Comparison of ENCODE assay signal across 8 cellular contexts in the genomic region with DNA sequence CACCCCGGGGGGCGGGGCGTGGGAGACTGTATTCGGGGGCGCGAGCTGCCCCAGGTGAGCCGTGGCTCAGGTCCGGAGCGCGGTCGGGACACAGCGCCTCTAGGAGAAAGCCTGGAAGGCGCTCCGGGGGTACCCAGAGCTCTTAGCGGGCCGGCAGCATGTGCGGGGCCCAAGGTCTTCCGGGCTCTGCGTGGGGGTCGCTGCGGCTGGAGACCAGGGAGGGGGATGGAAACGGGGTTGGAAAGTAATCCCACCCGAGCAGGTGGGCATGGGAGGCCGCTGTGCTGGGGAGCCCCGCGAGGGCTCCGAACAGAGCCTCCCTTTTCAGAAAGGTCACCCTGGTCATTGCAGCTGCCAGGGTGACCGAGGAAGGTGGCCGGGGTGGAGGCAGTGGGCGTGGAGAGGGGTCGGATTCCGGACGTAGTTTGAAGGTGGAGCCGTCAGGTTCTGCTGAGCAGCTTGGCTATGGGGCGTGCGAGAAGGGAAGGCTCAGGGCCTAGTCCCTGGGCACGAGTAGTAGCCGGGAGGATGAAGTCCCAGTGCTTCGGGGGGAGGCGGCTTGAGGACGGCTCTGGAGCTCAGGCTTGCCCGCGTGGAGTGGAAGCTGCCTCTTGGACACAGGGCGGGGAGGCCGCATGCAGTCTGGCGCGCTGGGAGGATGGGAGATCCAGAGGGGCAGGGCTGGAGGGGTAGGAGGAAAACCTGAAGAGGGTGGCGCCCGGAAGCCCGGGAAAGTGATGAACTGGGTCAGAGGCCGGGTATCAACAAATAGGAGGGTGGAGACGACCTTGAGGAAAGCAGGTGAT. TPM values are rescaled to one million over a fixed set of nuclear protein-coding genes. Genes with fewer than 3 reads are reported as not detected.
DNase-seq lines count a peak whose midpoint lies in the region; ATAC-seq, FAIRE-seq and TF ChIP-seq lines count a peak whose summit lies in the region.

A gene (plus strand): TSS at position 31 of the 806 bp plus-strand sequence. CDS start 9,510 bp downstream, outside the sequence.

- FAIRE-seq in RCC 7860 (lab: Jason Lieb, UNC) = peak; percentile 71

- H3K9me3 Mint-ChIP-seq in activated T-helper 1 cell treated with anti-CD3 and anti-CD28 coated beads, Interleukin-12 subunit alpha, Interleukin-12 subunit beta, Interleukin-2, Interleukin-4 antibody, amounts not matched to agents 30 ng/mL and 10 ng/mL and 1 ng/mL, durations not matched to agents 14 hours and 24 hours and 36 hours = no peaks in the 10 kb centered on the region
- H3K9me3 Mint-ChIP-seq in natural killer cell treated with Interleukin-12 subunit alpha and Interleukin-12 subunit beta and Interleukin-15 and Interleukin-18, amount 100 ng/mL, for 72 hours = no peaks in the 10 kb centered on the region
- no peaks in the 10 kb centered on the region for H3K9me3 Mint-ChIP-seq in stimulated activated naive CD8-positive, alpha-beta T cell treated with anti-CD3 and anti-CD28 coated beads, Interleukin-15, Interleukin-2, amounts not matched to agents 100 ng/mL and 50 ng/mL, for 24 hours

- H3K36me3 ChIP-seq in KMS-11 (ENCODE audit: insufficient read depth) = no peaks in the 10 kb centered on the region

- H3K27ac ChIP-seq in KMS-11 = peak within 1 kb of the TSS; percentile 94

- H4K20me1 ChIP-seq in KMS-11 (ENCODE audit: insufficient read depth) = no peaks in the 10 kb centered on the region

- peaks cover 9% of the 10 kb centered on the region for H3K27me3 Mint-ChIP-seq in activated T-helper 1 cell treated with anti-CD3 and anti-CD28 coated beads, Interleukin-12 subunit alpha, Interleukin-12 subunit beta, Interleukin-2, Interleukin-4 antibody, amounts not matched to agents 30 ng/mL and 10 ng/mL and 1 ng/mL, durations not matched to agents 14 hours and 24 hours and 36 hours (ENCODE audit: insufficient read depth)
- no peaks in the 10 kb centered on the region for H3K27me3 Mint-ChIP-seq in natural killer cell treated with Interleukin-12 subunit alpha and Interleukin-12 subunit beta and Interleukin-15 and Interleukin-18, amount 100 ng/mL, for 72 hours
- no peaks in the 10 kb centered on the region for H3K27me3 Mint-ChIP-seq in stimulated activated naive CD8-positive, alpha-beta T cell treated with anti-CD3 and anti-CD28 coated beads, Interleukin-15, Interleukin-2, amounts not matched to agents 100 ng/mL and 50 ng/mL, for 24 hours

- peak within 1 kb of the TSS; percentile 92 for H2AFZ ChIP-seq in KMS-11 (ENCODE audit: low read depth)

- peaks cover 2% of the 10 kb centered on the region for H3K36me3 Mint-ChIP-seq in activated T-helper 1 cell treated with anti-CD3 and anti-CD28 coated beads, Interleukin-12 subunit alpha, Interleukin-12 subunit beta, Interleukin-2, Interleukin-4 antibody, amounts not matched to agents 30 ng/mL and 10 ng/mL and 1 ng/mL, durations not matched to agents 14 hours and 24 hours and 36 hours (ENCODE audit: low read depth)
- no peaks in the 10 kb centered on the region for H3K36me3 Mint-ChIP-seq in natural killer cell treated with Interleukin-12 subunit alpha and Interleukin-12 subunit beta and Interleukin-15 and Interleukin-18, amount 100 ng/mL, for 72 hours
- H3K36me3 Mint-ChIP-seq in stimulated activated naive CD8-positive, alpha-beta T cell treated with anti-CD3 and anti-CD28 coated beads, Interleukin-15, Interleukin-2, amounts not matched to agents 100 ng/mL and 50 ng/mL, for 24 hours (ENCODE audit: low read depth) = peaks cover 7% of the 10 kb centered on the region

- TF ChIP-seq CTCF in KMS-11 (conservative IDR thresholded peaks at IDR 0.05; ENCODE audit: low read depth, low read length) (no peak; the same call in 1 of the 2 replicates), fibroblast of mammary gland (conservative IDR thresholded peaks at IDR 0.05; ENCODE audit: control insufficient read depth, insufficient read depth, low read depth, low read length) (no peak)

- peaks cover 13% of the 10 kb centered on the region for H3K4me1 ChIP-seq in KMS-11 (ENCODE audit: low read depth, poor library complexity, severe bottlenecking)

- peak within 1 kb of the TSS; percentile 65 for H3K4me2 ChIP-seq in KMS-11

- peak within 1 kb of the TSS; percentile 91 for H3K9ac ChIP-seq in KMS-11

- no peaks in the 10 kb centered on the region; the same call in 1 of the 2 replicates for H3K79me2 ChIP-seq in KMS-11 (ENCODE audit: insufficient read depth, low read depth)

- ATAC-seq in GM21786 (IDR thresholded peaks at IDR 0.05; ENCODE audit: unreplicated experiment) = peak; percentile 71
- peak; percentile 80 to 86 for ATAC-seq in natural killer cell treated with Interleukin-12 subunit alpha and Interleukin-12 subunit beta and Interleukin-15 and Interleukin-18, amount 100 ng/mL, for 72 hours

- no peaks in the 10 kb centered on the region for H3K27me3 ChIP-seq in KMS-11 (ENCODE audit: insufficient read depth, low read depth)

- peak within 1 kb of the TSS; percentile 58 for H3K4me3 ChIP-seq in KMS-11 (IDR thresholded peaks at IDR 0.05; ENCODE audit: insufficient read depth, low read depth, low read length)
- H3K4me3 ChIP-seq in fibroblast of mammary gland (ENCODE audit: control insufficient read depth, low read depth, low read length) = peak within 1 kb of the TSS; percentile 82

- peak within 1 kb of the TSS; percentile 92 for H3K4me3 Mint-ChIP-seq in activated T-helper 1 cell treated with anti-CD3 and anti-CD28 coated beads, Interleukin-12 subunit alpha, Interleukin-12 subunit beta, Interleukin-2, Interleukin-4 antibody, amounts not matched to agents 30 ng/mL and 10 ng/mL and 1 ng/mL, durations not matched to agents 14 hours and 24 hours and 36 hours
- H3K4me3 Mint-ChIP-seq in natural killer cell treated with Interleukin-12 subunit alpha and Interleukin-12 subunit beta and Interleukin-15 and Interleukin-18, amount 100 ng/mL, for 72 hours = peak within 1 kb of the TSS; percentile 94
- peak within 1 kb of the TSS; percentile 98 for H3K4me3 Mint-ChIP-seq in stimulated activated naive CD8-positive, alpha-beta T cell treated with anti-CD3 and anti-CD28 coated beads, Interleukin-15, Interleukin-2, amounts not matched to agents 100 ng/mL and 50 ng/mL, for 24 hours

- peak within 1 kb of the TSS; percentile 99 for H3K27ac Mint-ChIP-seq in activated T-helper 1 cell treated with anti-CD3 and anti-CD28 coated beads, Interleukin-12 subunit alpha, Interleukin-12 subunit beta, Interleukin-2, Interleukin-4 antibody, amounts not matched to agents 30 ng/mL and 10 ng/mL and 1 ng/mL, durations not matched to agents 14 hours and 24 hours and 36 hours
- peak within 1 kb of the TSS; percentile 92 to 94 for H3K27ac Mint-ChIP-seq in natural killer cell treated with Interleukin-12 subunit alpha and Interleukin-12 subunit beta and Interleukin-15 and Interleukin-18, amount 100 ng/mL, for 72 hours
- peak within 1 kb of the TSS; percentile 98 for H3K27ac Mint-ChIP-seq in stimulated activated naive CD8-positive, alpha-beta T cell treated with anti-CD3 and anti-CD28 coated beads, Interleukin-15, Interleukin-2, amounts not matched to agents 100 ng/mL and 50 ng/mL, for 24 hours

- DNase-seq in Daoy (ENCODE audit: low read depth) (peak; percentile 90), RCC 7860 (ENCODE audit: low spot score) (peak; percentile 80), fibroblast of mammary gland (ENCODE audit: low read depth) (peak; percentile 72)
- DNase-seq in activated T-helper 1 cell treated with anti-CD3 and anti-CD28 coated beads, Interleukin-12 subunit alpha, Interleukin-12 subunit beta, Interleukin-2, Interleukin-4 antibody, amounts not matched to agents 30 ng/mL and 10 ng/mL and 1 ng/mL, durations not matched to agents 14 hours and 24 hours and 36 hours (ENCODE audit: low spot score) = peak; percentile 72
- DNase-seq in natural killer cell treated with Interleukin-12 subunit alpha and Interleukin-12 subunit beta and Interleukin-15 and Interleukin-18, amount 100 ng/mL, for 72 hours (ENCODE audit: low spot score) = peak; percentile 82

- intact Hi-C loops in activated T-helper 1 cell treated with anti-CD3 and anti-CD28 coated beads, Interleukin-12 subunit alpha, Interleukin-12 subunit beta, Interleukin-2, Interleukin-4 antibody, amounts not matched to agents 30 ng/mL and 10 ng/mL and 1 ng/mL, durations not matched to agents 14 hours and 24 hours and 36 hours (cut with micrococcal nuclease) = loop anchor here (1.0 to 5.0 kb wide), 14 partner anchors 41 to 500 kb away; a partner anchor contains a TSS

- peaks cover 19% of the 10 kb centered on the region for H3K4me1 Mint-ChIP-seq in activated T-helper 1 cell treated with anti-CD3 and anti-CD28 coated beads, Interleukin-12 subunit alpha, Interleukin-12 subunit beta, Interleukin-2, Interleukin-4 antibody, amounts not matched to agents 30 ng/mL and 10 ng/mL and 1 ng/mL, durations not matched to agents 14 hours and 24 hours and 36 hours (ENCODE audit: low read depth)
- peaks cover 13 to 17% of the 10 kb centered on the region in 2 donors for H3K4me1 Mint-ChIP-seq in natural killer cell treated with Interleukin-12 subunit alpha and Interleukin-12 subunit beta and Interleukin-15 and Interleukin-18, amount 100 ng/mL, for 72 hours (ENCODE audit: low read depth in 2 of 2)
- peaks cover 17% of the 10 kb centered on the region for H3K4me1 Mint-ChIP-seq in stimulated activated naive CD8-positive, alpha-beta T cell treated with anti-CD3 and anti-CD28 coated beads, Interleukin-15, Interleukin-2, amounts not matched to agents 100 ng/mL and 50 ng/mL, for 24 hours (ENCODE audit: low read depth)

RNA-seq across cellular contexts. Expression of the gene that starts here (rescaled TPM):
- 12.1 and 12.6 TPM in 2 replicates for total RNA-seq in Daoy (2014; rRNA removed; shearing (Covaris generic))
- 8.4 and 10.1 TPM in 2 replicates for total RNA-seq in activated T-helper 1 cell treated with anti-CD3 and anti-CD28 coated beads, Interleukin-12 subunit alpha, Interleukin-12 subunit beta, Interleukin-2, Interleukin-4 antibody, amounts not matched to agents 30 ng/mL and 10 ng/mL and 1 ng/mL, durations not matched to agents 14 hours and 24 hours and 36 hours
- total RNA-seq in natural killer cell treated with Interleukin-12 subunit alpha and Interleukin-12 subunit beta and Interleukin-15 and Interleukin-18, amount 100 ng/mL, for 72 hours = 1 to 10 TPM; 4.7 to 6.9 TPM

Comparison
In these comparisons a context has a peak if more than half of its experiments do, and no peak if none do; other contexts are left out.
1. Peak in every context shown above with its lines: DNase-seq, ATAC-seq, H3K4me3 ChIP-seq and H3K27ac ChIP-seq.